In the genomic region with DNA sequence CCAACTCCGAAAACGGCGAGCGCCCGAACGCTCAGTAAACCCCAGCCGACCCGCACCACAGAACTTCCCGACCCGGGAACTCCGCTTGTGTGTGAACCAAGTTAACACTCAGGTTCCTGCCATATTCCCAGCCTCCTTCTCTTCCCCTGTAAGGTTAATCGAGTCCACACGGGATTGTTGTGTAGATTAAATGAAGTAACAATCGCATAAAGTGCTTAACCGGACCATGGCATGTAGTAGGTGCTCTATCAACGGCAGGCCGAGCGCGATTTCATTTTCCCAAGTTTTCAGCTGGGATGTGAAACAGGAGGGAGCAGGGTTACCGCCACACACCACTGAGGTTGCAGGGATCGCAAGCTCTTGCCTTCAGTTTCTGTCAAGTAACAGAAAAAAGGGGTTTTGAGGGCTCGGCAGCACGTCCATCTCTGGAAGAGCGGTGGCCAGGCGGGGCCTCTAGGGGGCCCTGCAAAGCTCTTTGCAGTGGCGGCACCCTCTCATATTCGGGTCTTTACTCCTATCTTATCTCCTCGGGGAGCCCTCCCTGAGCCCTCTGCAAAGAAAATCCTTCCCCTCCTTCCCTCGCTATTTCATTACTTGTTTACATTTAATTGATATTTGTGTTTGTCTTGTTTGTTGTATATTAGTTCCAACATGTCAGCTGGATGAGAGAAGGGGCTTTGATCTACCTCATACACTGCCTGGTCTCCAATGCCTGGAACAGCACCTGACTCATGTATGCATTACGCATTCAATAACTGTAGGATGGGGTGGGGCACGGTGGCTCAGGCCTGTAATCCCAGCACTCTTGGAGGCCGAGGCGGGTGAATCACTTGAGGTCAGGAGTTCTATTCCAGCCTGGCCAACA, we compare ENCODE assay signal across 7 cellular contexts. TPM values are rescaled to one million over a fixed set of nuclear protein-coding genes. Genes with fewer than 3 reads are reported as not detected.
A peak's percentile ranks its signal among the peaks of the same experiment; 100 is the strongest.
DNase-seq lines count a peak whose midpoint lies in the region; ATAC-seq and TF ChIP-seq lines count a peak whose summit lies in the region.

No MANE protein-coding gene starts in this region.

- H3K36me3 Mint-ChIP-seq in activated B cell treated with CpG ODN at 0.5 μM for 24 hours (ENCODE audit: low read depth) (no peaks in the 10 kb centered on the region), nephron (ENCODE audit: low read depth) (no peaks in the 10 kb centered on the region)

- POLR2A ChIA-PET in activated B cell treated with CpG ODN at 0.5 μM for 24 hours (lab: Charles Lee), result no interaction called here

- H3K27me3 Mint-ChIP-seq in activated B cell treated with CpG ODN at 0.5 μM for 24 hours (peaks cover 16% of the 10 kb centered on the region), nephron (ENCODE audit: low read depth) (peaks cover 23% of the 10 kb centered on the region)

- H3K27ac Mint-ChIP-seq in activated B cell treated with CpG ODN at 0.5 μM for 24 hours (peak overlapping the region; percentile 27), nephron (peak overlapping the region; percentile 62 to 95 (median 76))

- H3K4me3 Mint-ChIP-seq in activated B cell treated with CpG ODN at 0.5 μM for 24 hours (peak overlapping the region; percentile 89), nephron (peak overlapping the region; percentile 90 to 91 (median 91))

- H3K9me3 Mint-ChIP-seq in activated B cell treated with CpG ODN at 0.5 μM for 24 hours (no peaks in the 10 kb centered on the region), nephron (no peaks in the 10 kb centered on the region)

- ATAC-seq in activated B cell treated with CpG ODN at 0.5 μM for 24 hours (ENCODE audit: low read depth) (peak; percentile 47), GM18505 (IDR thresholded peaks at IDR 0.05; ENCODE audit: unreplicated experiment) (no peak)

- TF ChIP-seq CTCF in GM12864 (IDR thresholded peaks at IDR 0.05; ENCODE audit: low read depth, low read length, missing control alignments), result peak; percentile 54
- no peak for TF ChIP-seq CTCF in activated B cell treated with CpG ODN at 0.5 μM for 24 hours (IDR thresholded peaks at IDR 0.05)
- peak; percentile 65 for TF ChIP-seq CTCF in epithelial cell of proximal tubule (conservative IDR thresholded peaks at IDR 0.05; ENCODE audit: low read depth, low read length)
- TF ChIP-seq CTCF in nephron (IDR thresholded peaks at IDR 0.05; ENCODE audit: unreplicated experiment in 3 of 3), result peak; percentile 40 to 51 (median 42)

- no peak for TF ChIP-seq POLR2A in GM18505 (IDR thresholded peaks at IDR 0.05; ENCODE audit: borderline replicate concordance, extremely low read depth, insufficient read depth, insufficient read length)

- intact Hi-C loops in activated B cell treated with CpG ODN at 0.5 μM for 24 hours (cut with micrococcal nuclease), result loop anchor here (1.0 to 5.0 kb wide), 2 partner anchors 68 to 195 kb away; no protein-coding TSS in a partner anchor

- CTCF ChIA-PET in activated B cell treated with CpG ODN at 0.5 μM for 24 hours (lab: Charles Lee), result interaction anchor here (0.8 kb wide), 1 partner anchor 16 kb away, joined by 4 read pairs; no protein-coding TSS in a partner anchor

- DNase-seq in GM12864 (ENCODE audit: low read depth) (no peak), Kasumi-1 (lab: John Stamatoyannopoulos, UW) (peak; percentile 26 to 43), activated B cell treated with CpG ODN at 0.5 μM for 24 hours (no peak), epithelial cell of proximal tubule (ENCODE audit: low read depth) (no peak), mesenteric fat pad (ENCODE audit: low spot score) (no peak)

- peaks cover 8% of the 10 kb centered on the region for H3K4me1 Mint-ChIP-seq in activated B cell treated with CpG ODN at 0.5 μM for 24 hours
- peaks cover 15% of the 10 kb centered on the region for H3K4me1 Mint-ChIP-seq in nephron

- peak overlapping the region; percentile 26 for H3K4me3 ChIP-seq in GM12864 (ENCODE audit: low read depth, low read length)
- peak overlapping the region; percentile 70 for H3K4me3 ChIP-seq in epithelial cell of proximal tubule (ENCODE audit: low read depth, low read length)

RNA-seq across cellular contexts. Expression of a gene that starts 0.8 kb away (rescaled TPM):
- total RNA-seq in activated B cell treated with CpG ODN at 0.5 μM for 24 hours (4.9 and 6.8 TPM in 2 replicates), epithelial cell of proximal tubule (21.3 and 37.5 TPM in 2 replicates), mesenteric fat pad (43.2 TPM)

Comparison
In these comparisons a context has a peak if more than half of its experiments do, and no peak if none do; other contexts are left out.
1. DNase-seq: peak in Kasumi-1 (2 of 2); none in GM12864 (single experiment), activated B cell treated with CpG ODN at 0.5 μM for 24 hours (single experiment), epithelial cell of proximal tubule (single experiment) and mesenteric fat pad (single experiment).